1 cellular context compared by ENCODE assay signal in genomic region chr17:59964455-59965328, GRCh38.
TF ChIP-seq lines count a peak whose summit lies in the region.

Gene RNFT1, minus strand, starts transcription at chr17:59964740. Its CDS starts 77 bp downstream, at chr17:59964663.

TF ChIP-seq in HepG2, 621 proteins besides CTCF, POLR2A, EP300 and RAD21 (continued from another document and continues in another):
- TF ChIP-seq DMTF1 (CRISPR knock-in tag; IDR thresholded peaks at IDR 0.05): 0 out of 2 replicates have a peak, but pooled peaks have one; percentile 39
- TF ChIP-seq ZNF510 (CRISPR knock-in tag; IDR thresholded peaks at IDR 0.05; ENCODE audit: low read depth): no peak
- TF ChIP-seq, protein P1, sequence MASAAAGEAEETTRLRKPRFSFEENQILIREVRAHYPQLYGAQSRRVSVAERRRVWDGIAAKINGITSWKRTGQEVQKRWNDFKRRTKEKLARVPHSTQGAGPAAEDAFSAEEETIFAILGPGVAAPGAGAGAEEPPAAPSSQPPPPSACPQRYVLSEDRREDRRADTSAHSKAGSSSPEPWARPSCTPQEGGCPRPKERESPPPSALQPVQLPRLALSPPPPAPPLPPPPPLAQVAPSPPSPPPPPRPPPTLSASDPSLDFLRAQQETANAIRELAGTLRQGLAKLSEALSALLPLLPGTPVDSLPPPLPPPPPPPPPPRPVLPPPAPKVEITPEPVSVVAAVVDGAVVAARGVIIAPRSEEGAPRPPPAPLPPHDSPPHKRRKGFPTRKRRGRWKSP (CRISPR knock-in tag; IDR thresholded peaks at IDR 0.05): peak; percentile 16; the same call in 1 of the 2 replicates
- 0 out of 2 replicates have a peak, but pooled peaks have one; percentile 35 for TF ChIP-seq ZNF580 (CRISPR knock-in tag; IDR thresholded peaks at IDR 0.05; ENCODE audit: borderline replicate concordance, low read depth)
- no peak for TF ChIP-seq ZNF24 (IDR thresholded peaks at IDR 0.05)
- no peak for TF ChIP-seq SYNCRIP (IDR thresholded peaks at IDR 0.05; ENCODE audit: insufficient read depth, low read depth, low read length)
- peak; percentile 92 for TF ChIP-seq PHF8 (CRISPR knock-in tag; IDR thresholded peaks at IDR 0.05)
- peak; percentile 90 for TF ChIP-seq RBFOX2 (IDR thresholded peaks at IDR 0.05; ENCODE audit: low read depth, low read length)
- peak; percentile 81; the same call in 1 of the 2 replicates for TF ChIP-seq ZNF607 (CRISPR knock-in tag; IDR thresholded peaks at IDR 0.05; ENCODE audit: borderline replicate concordance)
- TF ChIP-seq, protein P2, sequence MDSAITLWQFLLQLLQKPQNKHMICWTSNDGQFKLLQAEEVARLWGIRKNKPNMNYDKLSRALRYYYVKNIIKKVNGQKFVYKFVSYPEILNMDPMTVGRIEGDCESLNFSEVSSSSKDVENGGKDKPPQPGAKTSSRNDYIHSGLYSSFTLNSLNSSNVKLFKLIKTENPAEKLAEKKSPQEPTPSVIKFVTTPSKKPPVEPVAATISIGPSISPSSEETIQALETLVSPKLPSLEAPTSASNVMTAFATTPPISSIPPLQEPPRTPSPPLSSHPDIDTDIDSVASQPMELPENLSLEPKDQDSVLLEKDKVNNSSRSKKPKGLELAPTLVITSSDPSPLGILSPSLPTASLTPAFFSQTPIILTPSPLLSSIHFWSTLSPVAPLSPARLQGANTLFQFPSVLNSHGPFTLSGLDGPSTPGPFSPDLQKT (CRISPR knock-in tag; IDR thresholded peaks at IDR 0.05; ENCODE audit: borderline replicate concordance): no peak
- TF ChIP-seq ZBTB40 (IDR thresholded peaks at IDR 0.05): no peak
- peak; percentile 57 for TF ChIP-seq ZBTB40 (CRISPR knock-in tag; IDR thresholded peaks at IDR 0.05)
- no peak for TF ChIP-seq POGK (CRISPR knock-in tag; conservative IDR thresholded peaks at IDR 0.05)
- TF ChIP-seq SIX4 (CRISPR knock-in tag; IDR thresholded peaks at IDR 0.05): 0 out of 2 replicates have a peak, but pooled peaks have one; percentile 7
- no peak for TF ChIP-seq CBX1 (IDR thresholded peaks at IDR 0.05; ENCODE audit: low read depth)
- TF ChIP-seq ZNF577 (CRISPR knock-in tag; IDR thresholded peaks at IDR 0.05; ENCODE audit: borderline replicate concordance, low read depth): no peak
- no peak for TF ChIP-seq ATF1 (CRISPR knock-in tag; IDR thresholded peaks at IDR 0.05)
- TF ChIP-seq, protein P3, sequence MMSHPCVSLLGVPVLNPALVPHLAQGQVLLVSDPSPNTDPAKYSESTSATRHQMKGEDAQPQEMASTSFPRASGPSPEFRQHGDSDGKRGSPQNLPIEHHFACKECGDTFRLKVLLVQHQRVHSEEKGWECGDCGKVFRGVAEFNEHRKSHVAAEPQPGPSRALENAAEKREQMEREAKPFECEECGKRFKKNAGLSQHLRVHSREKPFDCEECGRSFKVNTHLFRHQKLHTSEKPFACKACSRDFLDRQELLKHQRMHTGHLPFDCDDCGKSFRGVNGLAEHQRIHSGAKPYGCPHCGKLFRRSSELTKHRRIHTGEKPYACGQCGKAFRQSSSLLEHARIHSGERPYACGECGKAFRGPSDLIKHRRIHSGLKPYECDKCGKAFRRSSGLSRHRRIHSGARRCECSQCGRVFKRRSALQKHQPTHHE (CRISPR knock-in tag; IDR thresholded peaks at IDR 0.05; ENCODE audit: borderline replicate concordance): no peak
- peak; percentile 91 for TF ChIP-seq ZNF674 (CRISPR knock-in tag; IDR thresholded peaks at IDR 0.05; ENCODE audit: low read depth)
- TF ChIP-seq ZNF747 (CRISPR knock-in tag; IDR thresholded peaks at IDR 0.05; ENCODE audit: borderline replicate concordance): peak; percentile 69; the same call in 1 of the 2 replicates
- peak; percentile 65; the same call in 1 of the 2 replicates for TF ChIP-seq ZNF619 (CRISPR knock-in tag; IDR thresholded peaks at IDR 0.05)
- TF ChIP-seq ZFYVE20 (CRISPR knock-in tag; IDR thresholded peaks at IDR 0.05; ENCODE audit: borderline replicate concordance, low read depth): no peak
- TF ChIP-seq ATF7 (IDR thresholded peaks at IDR 0.05): no peak
- TF ChIP-seq ATF7 (CRISPR knock-in tag; IDR thresholded peaks at IDR 0.05): peak; percentile 39; the same call in 1 of the 2 replicates
- TF ChIP-seq ZNF639 (CRISPR knock-in tag; conservative IDR thresholded peaks at IDR 0.05): no peak; the same call in 1 of the 2 replicates
- TF ChIP-seq ISX (CRISPR knock-in tag; conservative IDR thresholded peaks at IDR 0.05): no peak
- no peak for TF ChIP-seq RFX1 (IDR thresholded peaks at IDR 0.05)
- TF ChIP-seq ZNF552 (CRISPR knock-in tag; IDR thresholded peaks at IDR 0.05; ENCODE audit: borderline replicate concordance): no peak
- peak; percentile 87 for TF ChIP-seq KMT2B (CRISPR knock-in tag; IDR thresholded peaks at IDR 0.05)
